Comparison of ENCODE assay signal across 23 cellular contexts in genomic region chrX:15509845-15510244, GRCh38. TPM values are rescaled to one million over a fixed set of nuclear protein-coding genes. Genes with fewer than 3 reads are reported as not detected.
"Had no signal": no experiment of that assay in that cellular context is flagged by ENCODE, and none has a peak within 500 bp of the region (broad histone marks: within the 10 kb centered on the region; RNA-seq: fewer than 3 reads in every experiment).

No MANE protein-coding gene starts in this region.

- H3K4me3 ChIP-seq: SJSA1, SK-N-MC had no signal

- H3K27ac ChIP-seq: SJSA1, SK-N-MC had no signal

- H3K36me3 ChIP-seq: SJSA1 had no signal

- FAIRE-seq: RCC 7860 had no signal

- DNase-seq: Kasumi-1, KG1, MM.1S, NCI-H1092 treated with DMSO at 0.1 percent for 48 hours, NCI-H1436, NCI-H187, NCI-H2029, NCI-H2081 treated with DMSO at 0.1 percent for 48 hours, NCI-H2171, NCI-H226, NCI-H446, NCI-H510A, NCI-H524 treated with DMSO at 0.1 percent for 48 hours, NCI-H69, NCI-H774, Right ventricle myocardium superior, RPMI8226, SIG-M5 had no signal

- H3K27me3 ChIP-seq: SJSA1 had no signal

- H3K9me3 ChIP-seq: SJSA1 had no signal

- H3K4me1 ChIP-seq: SJSA1 had no signal

RNA-seq across cellular contexts. Expression of gene BMX, which starts 9.2 kb away (rescaled TPM):
- total RNA-seq: HT-29, M059J, SJSA1 had no signal
